21 cellular contexts compared by ENCODE assay signal in genomic region chr9:17995031-17995430, GRCh38.
"Had no signal": no experiment of that assay in that cellular context is flagged by ENCODE, and none has a peak within 500 bp of the region (broad histone marks: within the 10 kb centered on the region; RNA-seq: fewer than 3 reads in every experiment).

No MANE protein-coding gene starts in this region.

- H3K27me3 ChIP-seq: adrenal gland, breast epithelium, esophagus squamous epithelium, sigmoid colon, stomach had no signal

- H3K4me1 Mint-ChIP-seq: activated B cell treated with CpG ODN at 0.5 μM for 24 hours; stimulated activated effector memory CD8-positive, alpha-beta T cell treated with anti-CD3 and anti-CD28 coated beads, Interleukin-12 subunit alpha, Interleukin-12 subunit beta, amount 100 ng/mL, for 72 hours; T-cell had no signal

- H3K9me3 ChIP-seq: adrenal gland, breast epithelium, esophagus squamous epithelium, sigmoid colon, stomach had no signal

- H3K27me3 Mint-ChIP-seq: activated B cell treated with CpG ODN at 0.5 μM for 24 hours; activated CD4-positive, alpha-beta memory T cell treated with anti-CD3 and anti-CD28 coated beads for 36 hours; T-cell had no signal

- ATAC-seq: activated naive CD4-positive, alpha-beta T cell treated with anti-CD3 and anti-CD28 coated beads, Interleukin-2, amount 50 U/mL, for 72 hours; left ventricle myocardium superior; stimulated activated effector memory CD8-positive, alpha-beta T cell treated with anti-CD3 and anti-CD28 coated beads, Interleukin-12 subunit alpha, Interleukin-12 subunit beta, amount 100 ng/mL, for 72 hours; T-cell had no signal

- DNase-seq: activated B cell treated with CpG ODN at 0.5 μM for 24 hours; activated CD4-positive, alpha-beta memory T cell treated with anti-CD3 and anti-CD28 coated beads for 36 hours; activated CD4-positive, alpha-beta T cell treated with anti-CD3 and anti-CD28 coated beads for 4 hours; activated gamma-delta T cell treated with Interleukin-2 at 50 U/mL for 16 hours; activated T-cell treated with anti-CD3 and anti-CD28 coated beads for 4 hours; adrenal gland; effector CD4-positive, alpha-beta T cell; esophagus squamous epithelium; left ventricle myocardium superior; occipital lobe; posterior cingulate gyrus; sigmoid colon; stimulated activated CD4-positive, alpha-beta T cell treated with anti-CD3 and anti-CD28 coated beads, Interleukin-4, amount 100 ng/mL, for 24 hours; stomach; T-cell; trophoblast cell had no signal

- H3K27ac Mint-ChIP-seq: activated B cell treated with CpG ODN at 0.5 μM for 24 hours; activated CD4-positive, alpha-beta memory T cell treated with anti-CD3 and anti-CD28 coated beads for 36 hours; activated naive CD4-positive, alpha-beta T cell treated with anti-CD3 and anti-CD28 coated beads, Interleukin-2, amount 50 U/mL, for 72 hours; activated T-helper 1 cell treated with anti-CD3 and anti-CD28 coated beads, Interleukin-12 subunit alpha, Interleukin-12 subunit beta, Interleukin-2, Interleukin-4 antibody, amounts not matched to agents 30 ng/mL and 10 ng/mL and 1 ng/mL, durations not matched to agents 14 hours and 24 hours and 36 hours; nephron; stimulated activated effector memory CD8-positive, alpha-beta T cell treated with anti-CD3 and anti-CD28 coated beads, Interleukin-12 subunit alpha, Interleukin-12 subunit beta, amount 100 ng/mL, for 72 hours; T-cell had no signal

- H3K36me3 ChIP-seq: adrenal gland, breast epithelium, esophagus squamous epithelium, sigmoid colon, stomach had no signal

- H3K4me3 ChIP-seq: adrenal gland, breast epithelium, esophagus squamous epithelium, sigmoid colon, stomach had no signal

- H3K4me3 Mint-ChIP-seq: activated B cell treated with CpG ODN at 0.5 μM for 24 hours; activated CD4-positive, alpha-beta memory T cell treated with anti-CD3 and anti-CD28 coated beads for 36 hours; activated T-helper 1 cell treated with anti-CD3 and anti-CD28 coated beads, Interleukin-12 subunit alpha, Interleukin-12 subunit beta, Interleukin-2, Interleukin-4 antibody, amounts not matched to agents 30 ng/mL and 10 ng/mL and 1 ng/mL, durations not matched to agents 14 hours and 24 hours and 36 hours; nephron; stimulated activated effector memory CD8-positive, alpha-beta T cell treated with anti-CD3 and anti-CD28 coated beads, Interleukin-12 subunit alpha, Interleukin-12 subunit beta, amount 100 ng/mL, for 72 hours; T-cell had no signal

- H3K9me3 Mint-ChIP-seq: activated B cell treated with CpG ODN at 0.5 μM for 24 hours; activated naive CD4-positive, alpha-beta T cell treated with anti-CD3 and anti-CD28 coated beads, Interleukin-2, amount 50 U/mL, for 72 hours; activated T-helper 1 cell treated with anti-CD3 and anti-CD28 coated beads, Interleukin-12 subunit alpha, Interleukin-12 subunit beta, Interleukin-2, Interleukin-4 antibody, amounts not matched to agents 30 ng/mL and 10 ng/mL and 1 ng/mL, durations not matched to agents 14 hours and 24 hours and 36 hours; nephron had no signal

- H3K36me3 Mint-ChIP-seq: activated CD4-positive, alpha-beta memory T cell treated with anti-CD3 and anti-CD28 coated beads for 36 hours; activated naive CD4-positive, alpha-beta T cell treated with anti-CD3 and anti-CD28 coated beads, Interleukin-2, amount 50 U/mL, for 72 hours; stimulated activated effector memory CD8-positive, alpha-beta T cell treated with anti-CD3 and anti-CD28 coated beads, Interleukin-12 subunit alpha, Interleukin-12 subunit beta, amount 100 ng/mL, for 72 hours; T-cell had no signal

- H3K27ac ChIP-seq: adrenal gland, breast epithelium, stomach had no signal

- H3K4me1 ChIP-seq: adrenal gland, breast epithelium, esophagus squamous epithelium had no signal
